10 cellular contexts compared by ENCODE assay signal in the genomic region with DNA sequence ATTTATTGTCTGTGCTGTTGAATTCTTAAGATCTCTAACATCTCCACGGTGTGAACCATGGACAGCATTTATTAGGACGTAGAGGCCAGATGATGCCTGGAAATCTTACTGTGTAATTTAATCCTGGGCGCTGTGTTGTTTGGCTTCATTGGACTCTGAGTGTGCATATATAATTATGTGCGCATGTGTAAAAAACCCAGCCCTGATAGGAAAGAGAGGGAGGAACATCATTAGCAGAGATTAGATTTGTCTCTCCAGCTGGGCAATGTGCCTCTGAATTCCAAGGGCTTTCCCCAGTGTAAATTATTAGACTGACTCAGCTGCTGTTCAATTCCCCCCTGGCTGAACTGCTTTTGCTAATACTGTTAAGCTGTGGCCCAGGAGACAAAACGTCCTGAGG. TPM values are rescaled to one million over a fixed set of nuclear protein-coding genes. Genes with fewer than 3 reads are reported as not detected.
DNase-seq lines count a peak whose midpoint lies in the region; ATAC-seq, FAIRE-seq and TF ChIP-seq lines count a peak whose summit lies in the region.
"Had no signal": no experiment of that assay in that cellular context is flagged by ENCODE, and none has a peak within 500 bp of the region (broad histone marks: within the 10 kb centered on the region; RNA-seq: fewer than 3 reads in every experiment).

No MANE protein-coding gene starts in this region.

- in situ Hi-C loops in astrocyte of the spinal cord (cut with HindIII; ENCODE audit: low sequenced_read_pairs) = no loop called here

- DNase-seq in Daoy (ENCODE audit: low read depth) (peak; percentile 34), NCI-H2107 (lab: John Stamatoyannopoulos, UW) (peak; percentile 42), astrocyte of the spinal cord (ENCODE audit: low read depth, low spot score) (peak; percentile 39), mucosa of descending colon (no peak), GM19239 (ENCODE audit: insufficient read length, low spot score) (no peak)
- DNase-seq in T-helper 2 cell treated with Interferon-gamma antibody and Interleukin-4, amounts not matched to agents 5 μg/mL and 100 μg/mL, for 36 hours (ENCODE audit: low spot score) = no peak
- DNase-seq: CD8-positive, alpha-beta memory T cell had no signal

- no peaks in the 10 kb centered on the region for H3K36me3 ChIP-seq in mucosa of descending colon (ENCODE audit: low read depth)

- H3K27ac Mint-ChIP-seq in T-helper 2 cell treated with Interferon-gamma antibody and Interleukin-4, amounts not matched to agents 5 μg/mL and 100 μg/mL, for 36 hours = no peak overlapping the region
- H3K27ac Mint-ChIP-seq: CD8-positive, alpha-beta memory T cell had no signal

- no peaks in the 10 kb centered on the region for H3K36me3 Mint-ChIP-seq in T-helper 2 cell treated with Interferon-gamma antibody and Interleukin-4, amounts not matched to agents 5 μg/mL and 100 μg/mL, for 36 hours (ENCODE audit: low read depth)
- H3K36me3 Mint-ChIP-seq: CD8-positive, alpha-beta memory T cell had no signal

- intact Hi-C loops in mucosa of descending colon (cut with DNase I, micrococcal nuclease) = no loop called here

- peaks cover 15% of the 10 kb centered on the region for H3K27me3 Mint-ChIP-seq in T-helper 2 cell treated with Interferon-gamma antibody and Interleukin-4, amounts not matched to agents 5 μg/mL and 100 μg/mL, for 36 hours (ENCODE audit: low read depth)

- peaks cover 8% of the 10 kb centered on the region for H3K4me1 ChIP-seq in mucosa of descending colon (ENCODE audit: low read depth)

- TF ChIP-seq CTCF in astrocyte of the spinal cord (IDR thresholded peaks at IDR 0.05; ENCODE audit: low read depth, low read length) (no peak), mucosa of descending colon (IDR thresholded peaks at IDR 0.05) (no peak)

- no peak for FAIRE-seq in GM19239 (lab: Jason Lieb, UNC)
- FAIRE-seq: colon had no signal

- H3K4me3 ChIP-seq in astrocyte of the spinal cord (ENCODE audit: low read depth, low read length) (no peak overlapping the region), mucosa of descending colon (no peak overlapping the region)

- H3K9me3 ChIP-seq in mucosa of descending colon = no peaks in the 10 kb centered on the region

- H3K4me1 Mint-ChIP-seq in T-helper 2 cell treated with Interferon-gamma antibody and Interleukin-4, amounts not matched to agents 5 μg/mL and 100 μg/mL, for 36 hours (ENCODE audit: low read depth) = no peaks in the 10 kb centered on the region
- H3K4me1 Mint-ChIP-seq: CD8-positive, alpha-beta memory T cell had no signal

- no peaks in the 10 kb centered on the region for H3K9me3 Mint-ChIP-seq in T-helper 2 cell treated with Interferon-gamma antibody and Interleukin-4, amounts not matched to agents 5 μg/mL and 100 μg/mL, for 36 hours
- H3K9me3 Mint-ChIP-seq: CD8-positive, alpha-beta memory T cell had no signal

- no peak overlapping the region for H3K4me3 Mint-ChIP-seq in T-helper 2 cell treated with Interferon-gamma antibody and Interleukin-4, amounts not matched to agents 5 μg/mL and 100 μg/mL, for 36 hours
- H3K4me3 Mint-ChIP-seq: CD8-positive, alpha-beta memory T cell had no signal

- ATAC-seq in mucosa of descending colon (peak; percentile 23), GM18858 (IDR thresholded peaks at IDR 0.05; ENCODE audit: unreplicated experiment) (no peak), HG02973 (IDR thresholded peaks at IDR 0.05; ENCODE audit: unreplicated experiment) (no peak)

RNA-seq across cellular contexts. Expression of a gene that starts 39.6 kb away (rescaled TPM):
- 7.6 and 13.1 TPM in 2 replicates for total RNA-seq in Daoy (2014; rRNA removed; shearing (Covaris generic))
- total RNA-seq in mucosa of descending colon = 10 to 100 TPM; 36.4 to 61.0 (median 45.9) TPM

Comparison
In these comparisons a context has a peak if more than half of its experiments do, and no peak if none do; other contexts are left out.
1. DNase-seq: peak in Daoy (single experiment), NCI-H2107 (single experiment) and astrocyte of the spinal cord (single experiment); none in mucosa of descending colon (0 of 3), GM19239 (single experiment) and T-helper 2 cell treated with Interferon-gamma antibody and Interleukin-4, amounts not matched to agents 5 μg/mL and 100 μg/mL, for 36 hours (single experiment).